1 cellular context compared by ENCODE assay signal in genomic region chr16:81875461-81875860, GRCh38.
TF ChIP-seq lines count a peak whose summit lies in the region.

No MANE protein-coding gene starts in this region.

TF ChIP-seq in GM12878, 131 proteins besides CTCF, POLR2A, EP300 and RAD21 (continued from another document):
- no peak for TF ChIP-seq ZBTB40 (IDR thresholded peaks at IDR 0.05; ENCODE audit: borderline replicate concordance)
- TF ChIP-seq ZBTB33 (IDR thresholded peaks at IDR 0.05), result no peak
- TF ChIP-seq IKZF1 (conservative IDR thresholded peaks at IDR 0.05), result no peak
- TF ChIP-seq LARP7 (IDR thresholded peaks at IDR 0.05), result no peak
- TF ChIP-seq HDAC2 (IDR thresholded peaks at IDR 0.05), result no peak
- TF ChIP-seq IRF5 (IDR thresholded peaks at IDR 0.05; ENCODE audit: borderline replicate concordance), result no peak
- TF ChIP-seq CEBPZ (IDR thresholded peaks at IDR 0.05; ENCODE audit: low read depth, low read length), result no peak
- TF ChIP-seq HSF1 (IDR thresholded peaks at IDR 0.05; ENCODE audit: low read depth, low read length), result no peak
- TF ChIP-seq PRDM15 (CRISPR knock-in tag; IDR thresholded peaks at IDR 0.05), result no peak
